ENCODE assay signal across 13 cellular contexts in the genomic region with DNA sequence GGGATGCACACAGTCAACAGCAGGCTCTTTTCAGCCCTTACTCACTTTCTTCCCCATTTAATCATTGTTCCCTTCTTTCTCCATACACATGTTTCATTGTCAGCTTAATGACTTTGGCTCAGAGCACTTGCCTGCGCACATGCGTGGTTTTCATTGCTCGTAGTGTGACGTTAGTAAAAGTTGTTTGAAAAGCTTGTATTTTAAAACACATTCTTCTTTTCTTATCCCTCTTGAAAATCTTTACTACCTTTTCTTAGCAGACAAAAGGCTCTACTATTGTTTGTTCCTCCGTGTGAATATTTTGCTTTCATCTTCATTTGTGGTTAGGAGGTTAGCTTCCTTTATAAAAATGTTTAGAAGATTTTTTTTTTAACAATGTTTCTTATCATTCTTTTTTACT. TPM values are rescaled to one million over a fixed set of nuclear protein-coding genes. Genes with fewer than 3 reads are reported as not detected.
DNase-seq lines count a peak whose midpoint lies in the region; ATAC-seq, FAIRE-seq and TF ChIP-seq lines count a peak whose summit lies in the region.
"Had no signal": no experiment of that assay in that cellular context is flagged by ENCODE, and none has a peak within 500 bp of the region (broad histone marks: within the 10 kb centered on the region; RNA-seq: fewer than 3 reads in every experiment).

No MANE protein-coding gene starts in this region.

- H3K4me1 Mint-ChIP-seq in CD4-positive, CD25-positive, alpha-beta regulatory T cell: peaks cover 6 to 13% (median 8%) of the 10 kb centered on the region in 4 donors
- peaks cover 6% of the 10 kb centered on the region for H3K4me1 Mint-ChIP-seq in T-helper 2 cell treated with Interferon-gamma antibody and Interleukin-4, amounts not matched to agents 5 μg/mL and 100 μg/mL, for 36 hours (ENCODE audit: low read depth)

- H4K91ac ChIP-seq in mesenchymal stem cell (ENCODE audit: low read length): no peak overlapping the region

- TF ChIP-seq POLR2A in GM12891 (IDR thresholded peaks at IDR 0.05; ENCODE audit: low read depth, low read length): no peak

- H2AFZ ChIP-seq in DND-41 (ENCODE audit: low read depth, low read length) (peak overlapping the region; percentile 48), hepatocyte (no peak overlapping the region), mesenchymal stem cell (ENCODE audit: low read depth, low read length) (no peak overlapping the region)

- no peak overlapping the region for H4K8ac ChIP-seq in mesenchymal stem cell (ENCODE audit: low read length)

- intact Hi-C loops in sciatic nerve (cut with DNase I): no loop called here

- H3K14ac ChIP-seq in mesenchymal stem cell (ENCODE audit: low read length in 2 of 2): no peak overlapping the region

- no peak overlapping the region for H3K23ac ChIP-seq in mesenchymal stem cell (ENCODE audit: low read length in 2 of 2)

- H3K9me2 ChIP-seq in hepatocyte (replicated peaks; ENCODE audit: insufficient read depth): no peaks in the 10 kb centered on the region

- H3K27ac Mint-ChIP-seq in CD4-positive, CD25-positive, alpha-beta regulatory T cell: peak overlapping the region in 2 of 3 donors; percentile 22 to 84
- H3K27ac Mint-ChIP-seq in T-helper 2 cell treated with Interferon-gamma antibody and Interleukin-4, amounts not matched to agents 5 μg/mL and 100 μg/mL, for 36 hours: no peak overlapping the region

- H4K20me1 ChIP-seq in DND-41 (ENCODE audit: insufficient read depth, low read length): no peaks in the 10 kb centered on the region
- no peaks in the 10 kb centered on the region for H4K20me1 ChIP-seq in hepatocyte (ENCODE audit: insufficient read depth, poor library complexity, severe bottlenecking)

- no peaks in the 10 kb centered on the region for H3K36me3 ChIP-seq in CD4-positive, CD25-positive, alpha-beta regulatory T cell (ENCODE audit: control insufficient read depth, insufficient read depth, low read length)
- H3K36me3 ChIP-seq in DND-41 (ENCODE audit: insufficient read depth, low read length) (no peaks in the 10 kb centered on the region), hepatocyte (replicated peaks; ENCODE audit: insufficient read depth, low read depth) (no peaks in the 10 kb centered on the region), mesenchymal stem cell (ENCODE audit: control insufficient read depth in 1 of 2, insufficient read depth in 2 of 2, low read depth in 1 of 2, low read length in 2 of 2) (no peaks in the 10 kb centered on the region)

- H2BK5ac ChIP-seq in mesenchymal stem cell (ENCODE audit: low read depth, low read length, poor library complexity, severe bottlenecking): no peak overlapping the region

- H3K18ac ChIP-seq in mesenchymal stem cell (ENCODE audit: low read depth in 1 of 2, low read length in 2 of 2): no peak overlapping the region

- H3K79me2 ChIP-seq in DND-41 (ENCODE audit: insufficient read depth, low read length) (no peaks in the 10 kb centered on the region), hepatocyte (peaks cover 2% of the 10 kb centered on the region)

- H2AK5ac ChIP-seq in mesenchymal stem cell (ENCODE audit: low read length, severe bottlenecking): no peak overlapping the region

- no peak overlapping the region for H3K27ac ChIP-seq in CD4-positive, CD25-positive, alpha-beta regulatory T cell (ENCODE audit: insufficient read depth, low read length, poor library complexity, severe bottlenecking)
- H3K27ac ChIP-seq in DND-41 (ENCODE audit: low read length) (peak overlapping the region; percentile 7; the same call in 1 of the 2 replicates), hepatocyte (no peak overlapping the region), mesenchymal stem cell (ENCODE audit: low read length, poor library complexity, severe bottlenecking) (no peak overlapping the region)
- H3K27ac ChIP-seq: RWPE1 had no signal

- no peaks in the 10 kb centered on the region for H3K36me3 Mint-ChIP-seq in CD4-positive, CD25-positive, alpha-beta regulatory T cell
- H3K36me3 Mint-ChIP-seq in T-helper 2 cell treated with Interferon-gamma antibody and Interleukin-4, amounts not matched to agents 5 μg/mL and 100 μg/mL, for 36 hours (ENCODE audit: low read depth): no peaks in the 10 kb centered on the region
- H3K36me3 Mint-ChIP-seq: CD8-positive, alpha-beta memory T cell had no signal

- no peaks in the 10 kb centered on the region for H3K9me3 ChIP-seq in CD4-positive, CD25-positive, alpha-beta regulatory T cell (ENCODE audit: control insufficient read depth in 2 of 2, low read length in 2 of 2)
- H3K9me3 ChIP-seq in DND-41 (ENCODE audit: insufficient read depth, low read length, severe bottlenecking) (no peaks in the 10 kb centered on the region), hepatocyte (ENCODE audit: low read depth) (no peaks in the 10 kb centered on the region), mesenchymal stem cell (ENCODE audit: control insufficient read depth, low read length) (no peaks in the 10 kb centered on the region)

- no peak for ATAC-seq in CD4-positive, CD25-positive, alpha-beta regulatory T cell (ENCODE audit: low read depth in 2 of 2)
- ATAC-seq in DND-41 (ENCODE audit: insufficient read depth, low read depth) (peak; percentile 81), sciatic nerve (no peak)

- H3K4me3 Mint-ChIP-seq in CD4-positive, CD25-positive, alpha-beta regulatory T cell: peak overlapping the region in 3 of 4 donors; percentile 22 to 54 (median 38)
- H3K4me3 Mint-ChIP-seq in T-helper 2 cell treated with Interferon-gamma antibody and Interleukin-4, amounts not matched to agents 5 μg/mL and 100 μg/mL, for 36 hours: peak overlapping the region; percentile 23
- H3K4me3 Mint-ChIP-seq: CD8-positive, alpha-beta memory T cell had no signal

- peaks cover 13% of the 10 kb centered on the region for H3K27me3 Mint-ChIP-seq in CD4-positive, CD25-positive, alpha-beta regulatory T cell
- H3K27me3 Mint-ChIP-seq in T-helper 2 cell treated with Interferon-gamma antibody and Interleukin-4, amounts not matched to agents 5 μg/mL and 100 μg/mL, for 36 hours (ENCODE audit: low read depth): peaks cover 26% of the 10 kb centered on the region

- TF ChIP-seq CTCF in DND-41 (IDR thresholded peaks at IDR 0.05; ENCODE audit: borderline replicate concordance, extremely low read depth, low read length, poor library complexity, severe bottlenecking) (no peak), hepatocyte (IDR thresholded peaks at IDR 0.05; ENCODE audit: poor library complexity) (no peak)

- peak overlapping the region; percentile 43; the same call in 1 of the 2 replicates for H3K4me2 ChIP-seq in DND-41 (ENCODE audit: insufficient read depth, low read length)
- H3K4me2 ChIP-seq in hepatocyte: peak overlapping the region; percentile 3
- H3K4me2 ChIP-seq in mesenchymal stem cell (ENCODE audit: low read length, poor library complexity, severe bottlenecking): no peak overlapping the region

- H3K4me3 ChIP-seq in CD4-positive, CD25-positive, alpha-beta regulatory T cell (ENCODE audit: low read depth, low read length): peak overlapping the region; percentile 23
- H3K4me3 ChIP-seq in DND-41 (ENCODE audit: low read depth in 1 of 2, low read length in 2 of 2): 0 out of 4 replicates have a peak overlapping the region, but pooled peaks of 1 of the 2 experiments have one; percentile 2
- no peak overlapping the region for H3K4me3 ChIP-seq in hepatocyte
- no peak overlapping the region for H3K4me3 ChIP-seq in mesenchymal stem cell (ENCODE audit: insufficient read depth in 1 of 2, low read depth in 1 of 2, low read length in 2 of 2)

- H2BK15ac ChIP-seq in mesenchymal stem cell (ENCODE audit: low read depth, poor library complexity, severe bottlenecking): no peak overlapping the region

- H3K9ac ChIP-seq in DND-41 (ENCODE audit: low read depth, low read length) (0 out of 2 replicates have a peak overlapping the region, but pooled peaks have one; percentile 7), mesenchymal stem cell (ENCODE audit: low read length) (no peak overlapping the region)

- no peak overlapping the region for H2BK120ac ChIP-seq in mesenchymal stem cell (ENCODE audit: low read depth, low read length)

- peak in 2 of 3 donors; percentile 7 to 20 for DNase-seq in CD4-positive, CD25-positive, alpha-beta regulatory T cell
- DNase-seq in DND-41: peak; percentile 27
- no peak for DNase-seq in T-helper 2 cell treated with Interferon-gamma antibody and Interleukin-4, amounts not matched to agents 5 μg/mL and 100 μg/mL, for 36 hours (ENCODE audit: low spot score)
- no peak for DNase-seq in hepatocyte (ENCODE audit: low spot score)
- DNase-seq in GM12891 (ENCODE audit: insufficient read length, low spot score): no peak
- DNase-seq in mesenchymal stem cell: no peak
- no peak for DNase-seq in sciatic nerve (ENCODE audit: low spot score)
- DNase-seq: NCI-H1092, NCI-H226, NCI-H526 had no signal

- no peak overlapping the region for H3K4ac ChIP-seq in mesenchymal stem cell (ENCODE audit: low read depth in 1 of 2, low read length in 2 of 2)

- peaks cover 6% of the 10 kb centered on the region for H3K27me3 ChIP-seq in CD4-positive, CD25-positive, alpha-beta regulatory T cell (ENCODE audit: control insufficient read depth, insufficient read depth, low read length)
- H3K27me3 ChIP-seq in DND-41 (ENCODE audit: insufficient read depth, low read length, poor library complexity) (no peaks in the 10 kb centered on the region), hepatocyte (no peaks in the 10 kb centered on the region), mesenchymal stem cell (ENCODE audit: control insufficient read depth in 1 of 2, insufficient read depth in 1 of 2, low read length in 2 of 2) (peaks cover 0 to 8% of the 10 kb centered on the region in 2 experiments)

- H3K9me3 Mint-ChIP-seq in CD4-positive, CD25-positive, alpha-beta regulatory T cell: no peaks in the 10 kb centered on the region
- H3K9me3 Mint-ChIP-seq in T-helper 2 cell treated with Interferon-gamma antibody and Interleukin-4, amounts not matched to agents 5 μg/mL and 100 μg/mL, for 36 hours: no peaks in the 10 kb centered on the region
- H3K9me3 Mint-ChIP-seq: CD8-positive, alpha-beta memory T cell had no signal

- no peak overlapping the region for H2BK12ac ChIP-seq in mesenchymal stem cell (ENCODE audit: low read length in 2 of 2)

- WGBS in hepatocyte (ENCODE audit: low lambda C conversion rate, missing lambda C conversion rate): 43% methylated on average over 5 of the region's 5 CpGs
- no CpG with 5 or more reads among the region's 5 CpGs for WGBS in mesenchymal stem cell

- FAIRE-seq in GM12891 (lab: Jason Lieb, UNC): no peak
- FAIRE-seq: H54 had no signal

- peaks cover 5% of the 10 kb centered on the region for H3K4me1 ChIP-seq in CD4-positive, CD25-positive, alpha-beta regulatory T cell (ENCODE audit: control insufficient read depth, insufficient read depth, low read length, poor library complexity, severe bottlenecking)
- peaks cover 16% of the 10 kb centered on the region for H3K4me1 ChIP-seq in DND-41 (ENCODE audit: insufficient read depth, low read length)
- H3K4me1 ChIP-seq in hepatocyte (ENCODE audit: insufficient read depth): no peaks in the 10 kb centered on the region
- H3K4me1 ChIP-seq in mesenchymal stem cell (ENCODE audit: control insufficient read depth, insufficient read depth, low read depth, low read length): peaks cover 1% of the 10 kb centered on the region

- H3K79me1 ChIP-seq in mesenchymal stem cell (replicated peaks; ENCODE audit: low read length, poor library complexity, severe bottlenecking): no peaks in the 10 kb centered on the region

RNA-seq across cellular contexts. Expression of gene SCOC, which starts 19.6 kb away (rescaled TPM):
- total RNA-seq in CD4-positive, CD25-positive, alpha-beta regulatory T cell: 9.5 TPM
- 10 to 100 TPM; 22.1 to 34.1 (median 29.4) TPM for polyA plus RNA-seq in CD4-positive, CD25-positive, alpha-beta regulatory T cell
- total RNA-seq in hepatocyte: 135 and 136 TPM in 2 replicates
- 79.6 and 82.1 TPM in 2 replicates for polyA plus RNA-seq in hepatocyte
- 28.7 TPM for polyA plus RNA-seq in GM12891 (2012; ENCODE audit: low read depth, missing spikeins)
- 32.6 TPM for polyA plus RNA-seq in mesenchymal stem cell (2013, experiment 1 of 2)
- polyA plus RNA-seq in mesenchymal stem cell (2013, experiment 2 of 2): 33.8 TPM
- 52.3 TPM for total RNA-seq in sciatic nerve

Comparison
In these comparisons a context has a peak if more than half of its experiments do, and no peak if none do; other contexts are left out.
1. DNase-seq: peak in CD4-positive, CD25-positive, alpha-beta regulatory T cell (2 of 3) and DND-41 (single experiment); none in T-helper 2 cell treated with Interferon-gamma antibody and Interleukin-4, amounts not matched to agents 5 μg/mL and 100 μg/mL, for 36 hours (single experiment), hepatocyte (single experiment), GM12891 (single experiment), mesenchymal stem cell (single experiment) and sciatic nerve (single experiment).